32 cellular contexts compared by ENCODE assay signal in genomic region chr4:88058295-88058694, GRCh38.
"Had no signal": no experiment of that assay in that cellular context is flagged by ENCODE, and none has a peak within 500 bp of the region (broad histone marks: within the 10 kb centered on the region; RNA-seq: fewer than 3 reads in every experiment).

No MANE protein-coding gene starts in this region.

- FAIRE-seq: urothelium cell line had no signal

- H2AFZ ChIP-seq: parathyroid adenoma had no signal

- H3K4me3 ChIP-seq: psoas muscle, skin epidermis, smooth muscle cell, spleen, suprapubic skin, testis, tibial artery, upper lobe of left lung, vagina had no signal

- H3K9me3 ChIP-seq: neutrophil, psoas muscle, spleen, suprapubic skin, testis, tibial artery, upper lobe of left lung, vagina had no signal

- H3K9ac ChIP-seq: parathyroid adenoma had no signal

- H3K4me1 ChIP-seq: parathyroid adenoma, psoas muscle, suprapubic skin, testis, tibial artery, upper lobe of left lung, vagina had no signal

- H3K36me3 Mint-ChIP-seq: natural killer cell treated with Interleukin-12 subunit alpha and Interleukin-12 subunit beta and Interleukin-15 and Interleukin-18, amount 100 ng/mL, for 72 hours had no signal

- H3K27ac ChIP-seq: neutrophil, parathyroid adenoma, psoas muscle, skin epidermis, spleen, suprapubic skin, testis, tibial artery, upper lobe of left lung, vagina had no signal

- H3K4me1 Mint-ChIP-seq: naive thymus-derived CD8-positive, alpha-beta T cell; nephron progenitor cell; stimulated activated memory B cell treated with anti-CD40 and anti-IgM and Interleukin-4, amounts not matched to agents 10 μg/mL and 1 μg/mL and 100 μg/mL, for 72 hours; stimulated activated naive CD8-positive, alpha-beta T cell treated with anti-CD3 and anti-CD28 coated beads, Interleukin-15, amount 100 ng/mL, for 72 hours had no signal

- DNase-seq: naive thymus-derived CD8-positive, alpha-beta T cell; nephron progenitor cell; nucleus accumbens; posterior cingulate gyrus; psoas muscle; right cardiac atrium; spleen; stimulated activated CD4-positive, alpha-beta T cell treated with anti-CD3 and anti-CD28 coated beads, Interleukin-12 subunit alpha, Interleukin-12 subunit beta, amount 100 ng/mL, for 4 hours; stimulated activated CD4-positive, alpha-beta T cell treated with anti-CD3 and anti-CD28 coated beads, Interleukin-1b, Interleukin-23, amount 100 ng/mL, for 48 hours; stimulated activated CD4-positive, alpha-beta T cell treated with anti-CD3 and anti-CD28 coated beads, Interleukin-4, amount 100 ng/mL, for 1 hour; stimulated activated CD4-positive, alpha-beta T cell treated with anti-CD3 and anti-CD28 coated beads, Interleukin-4, amount 100 ng/mL, for 4 hours; stimulated activated CD8-positive, alpha-beta memory T cell treated with anti-CD3 and anti-CD28 coated beads, Interleukin-4, amount 100 ng/mL, for 48 hours; stimulated activated naive CD4-positive, alpha-beta T cell; stimulated activated naive CD8-positive, alpha-beta T cell treated with anti-CD3 and anti-CD28 coated beads, Interleukin-15, amount 100 ng/mL, for 72 hours; stimulated activated naive CD8-positive, alpha-beta T cell treated with anti-CD3 and anti-CD28 coated beads, Interleukin-15, Interleukin-2, amounts not matched to agents 100 U/mL and 50 U/mL, for 24 hours; substantia nigra; testis; tibial artery; trophoblast cell; upper lobe of left lung had no signal

- H3K79me2 ChIP-seq: parathyroid adenoma had no signal

- H3K4me2 ChIP-seq: smooth muscle cell had no signal

- ATAC-seq: naive thymus-derived CD8-positive, alpha-beta T cell; natural killer cell treated with Interleukin-12 subunit alpha and Interleukin-12 subunit beta and Interleukin-15 and Interleukin-18, amount 100 ng/mL, for 72 hours; psoas muscle; right cardiac atrium; sciatic nerve; stimulated activated memory B cell treated with anti-CD40 and anti-IgM and Interleukin-4, amounts not matched to agents 10 μg/mL and 1 μg/mL and 100 μg/mL, for 72 hours; stimulated activated naive CD8-positive, alpha-beta T cell treated with anti-CD3 and anti-CD28 coated beads, Interleukin-15, amount 100 ng/mL, for 72 hours; stimulated activated naive CD8-positive, alpha-beta T cell treated with anti-CD3 and anti-CD28 coated beads, Interleukin-15, Interleukin-2, amounts not matched to agents 100 U/mL and 50 U/mL, for 24 hours had no signal

- H3K27me3 Mint-ChIP-seq: naive thymus-derived CD8-positive, alpha-beta T cell; natural killer cell treated with Interleukin-12 subunit alpha and Interleukin-12 subunit beta and Interleukin-15 and Interleukin-18, amount 100 ng/mL, for 72 hours; progenitor cell of endocrine pancreas; stimulated activated memory B cell treated with anti-CD40 and anti-IgM and Interleukin-4, amounts not matched to agents 10 μg/mL and 1 μg/mL and 100 μg/mL, for 72 hours; stimulated activated naive CD8-positive, alpha-beta T cell treated with anti-CD3 and anti-CD28 coated beads, Interleukin-15, amount 100 ng/mL, for 72 hours had no signal

- H3K9me3 Mint-ChIP-seq: naive thymus-derived CD8-positive, alpha-beta T cell; natural killer cell treated with Interleukin-12 subunit alpha and Interleukin-12 subunit beta and Interleukin-15 and Interleukin-18, amount 100 ng/mL, for 72 hours; nephron progenitor cell; neural crest cell; stimulated activated memory B cell treated with anti-CD40 and anti-IgM and Interleukin-4, amounts not matched to agents 10 μg/mL and 1 μg/mL and 100 μg/mL, for 72 hours; stimulated activated naive CD8-positive, alpha-beta T cell treated with anti-CD3 and anti-CD28 coated beads, Interleukin-15, amount 100 ng/mL, for 72 hours had no signal

- H3K27me3 ChIP-seq: neutrophil, spleen, suprapubic skin, testis, tibial artery, upper lobe of left lung, vagina had no signal

- H3K4me3 Mint-ChIP-seq: naive thymus-derived CD8-positive, alpha-beta T cell; natural killer cell treated with Interleukin-12 subunit alpha and Interleukin-12 subunit beta and Interleukin-15 and Interleukin-18, amount 100 ng/mL, for 72 hours; nephron progenitor cell; neural crest cell; stimulated activated memory B cell treated with anti-CD40 and anti-IgM and Interleukin-4, amounts not matched to agents 10 μg/mL and 1 μg/mL and 100 μg/mL, for 72 hours; stimulated activated naive CD8-positive, alpha-beta T cell treated with anti-CD3 and anti-CD28 coated beads, Interleukin-15, amount 100 ng/mL, for 72 hours had no signal

- H3K27ac Mint-ChIP-seq: naive thymus-derived CD8-positive, alpha-beta T cell; natural killer cell treated with Interleukin-12 subunit alpha and Interleukin-12 subunit beta and Interleukin-15 and Interleukin-18, amount 100 ng/mL, for 72 hours; nephron progenitor cell; progenitor cell of endocrine pancreas; stimulated activated memory B cell treated with anti-CD40 and anti-IgM and Interleukin-4, amounts not matched to agents 10 μg/mL and 1 μg/mL and 100 μg/mL, for 72 hours; stimulated activated naive CD8-positive, alpha-beta T cell treated with anti-CD3 and anti-CD28 coated beads, Interleukin-15, amount 100 ng/mL, for 72 hours had no signal
